In genomic region chr2:74528600-74529356, GRCh38 we compare ENCODE assay signal across 1 cellular context.
TF ChIP-seq lines count a peak whose summit lies in the region.

No MANE protein-coding gene starts in this region.

TF ChIP-seq in HepG2, 621 proteins besides CTCF, POLR2A, EP300 and RAD21 (continued from another document and continues in another):
- TF ChIP-seq, protein P1, sequence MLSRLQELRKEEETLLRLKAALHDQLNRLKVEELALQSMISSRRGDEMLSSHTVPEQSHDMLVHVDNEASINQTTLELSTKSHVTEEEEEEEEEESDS (CRISPR knock-in tag; IDR thresholded peaks at IDR 0.05; ENCODE audit: borderline replicate concordance): no peak
- TF ChIP-seq, protein P2, sequence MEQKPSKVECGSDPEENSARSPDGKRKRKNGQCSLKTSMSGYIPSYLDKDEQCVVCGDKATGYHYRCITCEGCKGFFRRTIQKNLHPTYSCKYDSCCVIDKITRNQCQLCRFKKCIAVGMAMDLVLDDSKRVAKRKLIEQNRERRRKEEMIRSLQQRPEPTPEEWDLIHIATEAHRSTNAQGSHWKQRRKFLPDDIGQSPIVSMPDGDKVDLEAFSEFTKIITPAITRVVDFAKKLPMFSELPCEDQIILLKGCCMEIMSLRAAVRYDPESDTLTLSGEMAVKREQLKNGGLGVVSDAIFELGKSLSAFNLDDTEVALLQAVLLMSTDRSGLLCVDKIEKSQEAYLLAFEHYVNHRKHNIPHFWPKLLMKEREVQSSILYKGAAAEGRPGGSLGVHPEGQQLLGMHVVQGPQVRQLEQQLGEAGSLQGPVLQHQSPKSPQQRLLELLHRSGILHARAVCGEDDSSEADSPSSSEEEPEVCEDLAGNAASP (CRISPR knock-in tag; IDR thresholded peaks at IDR 0.05; ENCODE audit: borderline replicate concordance): no peak
- TF ChIP-seq, protein P3, sequence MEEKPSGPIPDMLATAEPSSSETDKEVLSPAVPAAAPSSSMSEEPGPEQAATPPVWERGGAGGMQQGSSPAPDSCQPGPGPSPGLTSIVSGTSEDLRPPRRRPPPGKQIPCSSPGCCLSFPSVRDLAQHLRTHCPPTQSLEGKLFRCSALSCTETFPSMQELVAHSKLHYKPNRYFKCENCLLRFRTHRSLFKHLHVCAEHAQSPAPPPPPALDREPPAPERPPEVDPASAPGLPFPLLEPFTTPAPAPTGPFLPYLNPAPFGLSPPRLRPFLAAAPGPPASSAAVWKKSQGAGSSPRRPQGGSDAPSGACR (CRISPR knock-in tag; IDR thresholded peaks at IDR 0.05): no peak
- TF ChIP-seq POLR2G (IDR thresholded peaks at IDR 0.05; ENCODE audit: low read depth, low read length): no peak
- TF ChIP-seq ZNF143 (CRISPR knock-in tag; IDR thresholded peaks at IDR 0.05): no peak
- TF ChIP-seq, protein P4, sequence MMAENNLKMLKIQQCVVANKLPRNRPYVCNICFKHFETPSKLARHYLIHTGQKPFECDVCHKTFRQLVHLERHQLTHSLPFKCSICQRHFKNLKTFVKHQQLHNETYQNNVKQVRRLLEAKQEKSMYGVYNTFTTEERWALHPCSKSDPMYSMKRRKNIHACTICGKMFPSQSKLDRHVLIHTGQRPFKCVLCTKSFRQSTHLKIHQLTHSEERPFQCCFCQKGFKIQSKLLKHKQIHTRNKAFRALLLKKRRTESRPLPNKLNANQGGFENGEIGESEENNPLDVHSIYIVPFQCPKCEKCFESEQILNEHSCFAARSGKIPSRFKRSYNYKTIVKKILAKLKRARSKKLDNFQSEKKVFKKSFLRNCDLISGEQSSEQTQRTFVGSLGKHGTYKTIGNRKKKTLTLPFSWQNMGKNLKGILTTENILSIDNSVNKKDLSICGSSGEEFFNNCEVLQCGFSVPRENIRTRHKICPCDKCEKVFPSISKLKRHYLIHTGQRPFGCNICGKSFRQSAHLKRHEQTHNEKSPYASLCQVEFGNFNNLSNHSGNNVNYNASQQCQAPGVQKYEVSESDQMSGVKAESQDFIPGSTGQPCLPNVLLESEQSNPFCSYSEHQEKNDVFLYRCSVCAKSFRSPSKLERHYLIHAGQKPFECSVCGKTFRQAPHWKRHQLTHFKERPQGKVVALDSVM (CRISPR knock-in tag; IDR thresholded peaks at IDR 0.05): no peak
- TF ChIP-seq, protein P5, sequence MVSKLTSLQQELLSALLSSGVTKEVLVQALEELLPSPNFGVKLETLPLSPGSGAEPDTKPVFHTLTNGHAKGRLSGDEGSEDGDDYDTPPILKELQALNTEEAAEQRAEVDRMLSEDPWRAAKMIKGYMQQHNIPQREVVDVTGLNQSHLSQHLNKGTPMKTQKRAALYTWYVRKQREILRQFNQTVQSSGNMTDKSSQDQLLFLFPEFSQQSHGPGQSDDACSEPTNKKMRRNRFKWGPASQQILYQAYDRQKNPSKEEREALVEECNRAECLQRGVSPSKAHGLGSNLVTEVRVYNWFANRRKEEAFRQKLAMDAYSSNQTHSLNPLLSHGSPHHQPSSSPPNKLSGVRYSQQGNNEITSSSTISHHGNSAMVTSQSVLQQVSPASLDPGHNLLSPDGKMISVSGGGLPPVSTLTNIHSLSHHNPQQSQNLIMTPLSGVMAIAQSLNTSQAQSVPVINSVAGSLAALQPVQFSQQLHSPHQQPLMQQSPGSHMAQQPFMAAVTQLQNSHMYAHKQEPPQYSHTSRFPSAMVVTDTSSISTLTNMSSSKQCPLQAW (CRISPR knock-in tag; IDR thresholded peaks at IDR 0.05): no peak
- no peak for TF ChIP-seq TEAD3 (CRISPR knock-in tag; optimal IDR thresholded peaks at IDR 0.05; ENCODE audit: borderline replicate concordance)
- no peak for TF ChIP-seq ZNF558 (CRISPR knock-in tag; IDR thresholded peaks at IDR 0.05; ENCODE audit: borderline replicate concordance)
- TF ChIP-seq MED8 (CRISPR knock-in tag; IDR thresholded peaks at IDR 0.05; ENCODE audit: insufficient replicate concordance): no peak
- no peak for TF ChIP-seq MIER2 (CRISPR knock-in tag; IDR thresholded peaks at IDR 0.05)
- TF ChIP-seq ZFYVE20 (CRISPR knock-in tag; IDR thresholded peaks at IDR 0.05; ENCODE audit: borderline replicate concordance, low read depth): no peak
- no peak for TF ChIP-seq ZNF367 (CRISPR knock-in tag; IDR thresholded peaks at IDR 0.05; ENCODE audit: borderline replicate concordance)
- TF ChIP-seq, protein P6, sequence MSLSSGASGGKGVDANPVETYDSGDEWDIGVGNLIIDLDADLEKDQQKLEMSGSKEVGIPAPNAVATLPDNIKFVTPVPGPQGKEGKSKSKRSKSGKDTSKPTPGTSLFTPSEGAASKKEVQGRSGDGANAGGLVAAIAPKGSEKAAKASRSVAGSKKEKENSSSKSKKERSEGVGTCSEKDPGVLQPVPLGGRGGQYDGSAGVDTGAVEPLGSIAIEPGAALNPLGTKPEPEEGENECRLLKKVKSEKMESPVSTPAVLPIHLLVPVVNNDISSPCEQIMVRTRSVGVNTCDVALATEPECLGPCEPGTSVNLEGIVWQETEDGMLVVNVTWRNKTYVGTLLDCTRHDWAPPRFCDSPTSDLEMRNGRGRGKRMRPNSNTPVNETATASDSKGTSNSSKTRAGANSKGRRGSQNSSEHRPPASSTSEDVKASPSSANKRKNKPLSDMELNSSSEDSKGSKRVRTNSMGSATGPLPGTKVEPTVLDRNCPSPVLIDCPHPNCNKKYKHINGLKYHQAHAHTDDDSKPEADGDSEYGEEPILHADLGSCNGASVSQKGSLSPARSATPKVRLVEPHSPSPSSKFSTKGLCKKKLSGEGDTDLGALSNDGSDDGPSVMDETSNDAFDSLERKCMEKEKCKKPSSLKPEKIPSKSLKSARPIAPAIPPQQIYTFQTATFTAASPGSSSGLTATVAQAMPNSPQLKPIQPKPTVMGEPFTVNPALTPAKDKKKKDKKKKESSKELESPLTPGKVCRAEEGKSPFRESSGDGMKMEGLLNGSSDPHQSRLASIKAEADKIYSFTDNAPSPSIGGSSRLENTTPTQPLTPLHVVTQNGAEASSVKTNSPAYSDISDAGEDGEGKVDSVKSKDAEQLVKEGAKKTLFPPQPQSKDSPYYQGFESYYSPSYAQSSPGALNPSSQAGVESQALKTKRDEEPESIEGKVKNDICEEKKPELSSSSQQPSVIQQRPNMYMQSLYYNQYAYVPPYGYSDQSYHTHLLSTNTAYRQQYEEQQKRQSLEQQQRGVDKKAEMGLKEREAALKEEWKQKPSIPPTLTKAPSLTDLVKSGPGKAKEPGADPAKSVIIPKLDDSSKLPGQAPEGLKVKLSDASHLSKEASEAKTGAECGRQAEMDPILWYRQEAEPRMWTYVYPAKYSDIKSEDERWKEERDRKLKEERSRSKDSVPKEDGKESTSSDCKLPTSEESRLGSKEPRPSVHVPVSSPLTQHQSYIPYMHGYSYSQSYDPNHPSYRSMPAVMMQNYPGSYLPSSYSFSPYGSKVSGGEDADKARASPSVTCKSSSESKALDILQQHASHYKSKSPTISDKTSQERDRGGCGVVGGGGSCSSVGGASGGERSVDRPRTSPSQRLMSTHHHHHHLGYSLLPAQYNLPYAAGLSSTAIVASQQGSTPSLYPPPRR (CRISPR knock-in tag; IDR thresholded peaks at IDR 0.05; ENCODE audit: borderline replicate concordance): no peak
- TF ChIP-seq ATF4 (CRISPR knock-in tag; IDR thresholded peaks at IDR 0.05): no peak
- TF ChIP-seq ZNF646 (CRISPR knock-in tag; IDR thresholded peaks at IDR 0.05): no peak
- TF ChIP-seq, protein P7, sequence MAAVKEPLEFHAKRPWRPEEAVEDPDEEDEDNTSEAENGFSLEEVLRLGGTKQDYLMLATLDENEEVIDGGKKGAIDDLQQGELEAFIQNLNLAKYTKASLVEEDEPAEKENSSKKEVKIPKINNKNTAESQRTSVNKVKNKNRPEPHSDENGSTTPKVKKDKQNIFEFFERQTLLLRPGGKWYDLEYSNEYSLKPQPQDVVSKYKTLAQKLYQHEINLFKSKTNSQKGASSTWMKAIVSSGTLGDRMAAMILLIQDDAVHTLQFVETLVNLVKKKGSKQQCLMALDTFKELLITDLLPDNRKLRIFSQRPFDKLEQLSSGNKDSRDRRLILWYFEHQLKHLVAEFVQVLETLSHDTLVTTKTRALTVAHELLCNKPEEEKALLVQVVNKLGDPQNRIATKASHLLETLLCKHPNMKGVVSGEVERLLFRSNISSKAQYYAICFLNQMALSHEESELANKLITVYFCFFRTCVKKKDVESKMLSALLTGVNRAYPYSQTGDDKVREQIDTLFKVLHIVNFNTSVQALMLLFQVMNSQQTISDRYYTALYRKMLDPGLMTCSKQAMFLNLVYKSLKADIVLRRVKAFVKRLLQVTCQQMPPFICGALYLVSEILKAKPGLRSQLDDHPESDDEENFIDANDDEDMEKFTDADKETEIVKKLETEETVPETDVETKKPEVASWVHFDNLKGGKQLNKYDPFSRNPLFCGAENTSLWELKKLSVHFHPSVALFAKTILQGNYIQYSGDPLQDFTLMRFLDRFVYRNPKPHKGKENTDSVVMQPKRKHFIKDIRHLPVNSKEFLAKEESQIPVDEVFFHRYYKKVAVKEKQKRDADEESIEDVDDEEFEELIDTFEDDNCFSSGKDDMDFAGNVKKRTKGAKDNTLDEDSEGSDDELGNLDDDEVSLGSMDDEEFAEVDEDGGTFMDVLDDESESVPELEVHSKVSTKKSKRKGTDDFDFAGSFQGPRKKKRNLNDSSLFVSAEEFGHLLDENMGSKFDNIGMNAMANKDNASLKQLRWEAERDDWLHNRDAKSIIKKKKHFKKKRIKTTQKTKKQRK (IDR thresholded peaks at IDR 0.05; ENCODE audit: low read length): no peak
- TF ChIP-seq ZNF883 (CRISPR knock-in tag; IDR thresholded peaks at IDR 0.05; ENCODE audit: not compliant biosample characterization): peak; percentile 3
- TF ChIP-seq, protein P8, sequence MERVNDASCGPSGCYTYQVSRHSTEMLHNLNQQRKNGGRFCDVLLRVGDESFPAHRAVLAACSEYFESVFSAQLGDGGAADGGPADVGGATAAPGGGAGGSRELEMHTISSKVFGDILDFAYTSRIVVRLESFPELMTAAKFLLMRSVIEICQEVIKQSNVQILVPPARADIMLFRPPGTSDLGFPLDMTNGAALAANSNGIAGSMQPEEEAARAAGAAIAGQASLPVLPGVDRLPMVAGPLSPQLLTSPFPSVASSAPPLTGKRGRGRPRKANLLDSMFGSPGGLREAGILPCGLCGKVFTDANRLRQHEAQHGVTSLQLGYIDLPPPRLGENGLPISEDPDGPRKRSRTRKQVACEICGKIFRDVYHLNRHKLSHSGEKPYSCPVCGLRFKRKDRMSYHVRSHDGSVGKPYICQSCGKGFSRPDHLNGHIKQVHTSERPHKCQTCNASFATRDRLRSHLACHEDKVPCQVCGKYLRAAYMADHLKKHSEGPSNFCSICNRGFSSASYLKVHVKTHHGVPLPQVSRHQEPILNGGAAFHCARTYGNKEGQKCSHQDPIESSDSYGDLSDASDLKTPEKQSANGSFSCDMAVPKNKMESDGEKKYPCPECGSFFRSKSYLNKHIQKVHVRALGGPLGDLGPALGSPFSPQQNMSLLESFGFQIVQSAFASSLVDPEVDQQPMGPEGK (CRISPR knock-in tag; IDR thresholded peaks at IDR 0.05): peak; percentile 37; the same call in 1 of the 2 replicates
- no peak for TF ChIP-seq ZNF3 (CRISPR knock-in tag; IDR thresholded peaks at IDR 0.05)
- TF ChIP-seq JUNB (CRISPR knock-in tag; IDR thresholded peaks at IDR 0.05; ENCODE audit: borderline replicate concordance): no peak
- no peak for TF ChIP-seq ZNF343 (CRISPR knock-in tag; IDR thresholded peaks at IDR 0.05)
- 0 out of 2 replicates have a peak, but pooled peaks have one; percentile 84 for TF ChIP-seq SNAI1 (CRISPR knock-in tag; IDR thresholded peaks at IDR 0.05; ENCODE audit: borderline replicate concordance)
- TF ChIP-seq ZNF431 (CRISPR knock-in tag; IDR thresholded peaks at IDR 0.05; ENCODE audit: borderline replicate concordance, low read depth): no peak
- TF ChIP-seq SP1 (IDR thresholded peaks at IDR 0.05): no peak
- TF ChIP-seq SP1 (CRISPR knock-in tag; IDR thresholded peaks at IDR 0.05): no peak
- TF ChIP-seq CCAR2 (optimal IDR thresholded peaks at IDR 0.05; ENCODE audit: low read depth, low read length): no peak
- no peak for TF ChIP-seq ZNF572 (CRISPR knock-in tag; IDR thresholded peaks at IDR 0.05)
- no peak for TF ChIP-seq ZNF484 (CRISPR knock-in tag; IDR thresholded peaks at IDR 0.05; ENCODE audit: borderline replicate concordance, low read depth)
- TF ChIP-seq HNF4G (IDR thresholded peaks at IDR 0.05; ENCODE audit: borderline replicate concordance, low read depth, low read length): peak; percentile 38; the same call in 1 of the 2 replicates
- TF ChIP-seq HNF4G (CRISPR knock-in tag; IDR thresholded peaks at IDR 0.05; ENCODE audit: borderline replicate concordance, low read depth): no peak
- no peak for TF ChIP-seq ZNF816 (CRISPR knock-in tag; IDR thresholded peaks at IDR 0.05; ENCODE audit: borderline replicate concordance)
